In the genomic region with DNA sequence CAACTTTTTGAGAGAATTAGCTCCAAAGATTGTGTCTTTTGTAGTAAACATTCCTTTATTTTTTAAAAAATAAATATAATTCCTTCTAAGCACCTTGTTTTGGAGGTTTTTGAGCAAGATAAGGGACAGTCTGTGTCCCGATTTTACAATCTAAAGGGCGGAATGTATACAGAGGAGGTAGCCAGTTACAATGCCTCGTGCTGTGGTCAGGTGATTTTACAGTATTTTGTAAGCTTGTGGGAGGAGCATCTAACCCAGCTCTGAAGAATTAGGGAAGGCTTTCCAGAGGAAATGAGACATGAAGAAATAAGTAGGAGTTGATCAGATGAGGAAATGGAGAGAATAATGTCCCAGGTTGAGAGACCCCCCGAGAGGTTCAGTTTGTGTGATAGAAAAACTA, we compare ENCODE assay signal across 1 cellular context.
TF ChIP-seq lines count a peak whose summit lies in the region.

No MANE protein-coding gene starts in this region.

TF ChIP-seq in HCT116, 20 proteins besides CTCF, POLR2A, EP300 and RAD21 (continued from another document):
- no peak for TF ChIP-seq ZBTB33 (IDR thresholded peaks at IDR 0.05; ENCODE audit: extremely low read depth, insufficient replicate concordance, low read length)
- TF ChIP-seq TCF7L2 (IDR thresholded peaks at IDR 0.05; ENCODE audit: borderline replicate concordance, extremely low read depth, insufficient read depth, insufficient read length) = no peak
- no peak for TF ChIP-seq SP1 (IDR thresholded peaks at IDR 0.05; ENCODE audit: low read depth)
- TF ChIP-seq POLR2AphosphoS5 (IDR thresholded peaks at IDR 0.05; ENCODE audit: low read depth, low read length) = no peak
